1 cellular context compared by ENCODE assay signal in the genomic region with DNA sequence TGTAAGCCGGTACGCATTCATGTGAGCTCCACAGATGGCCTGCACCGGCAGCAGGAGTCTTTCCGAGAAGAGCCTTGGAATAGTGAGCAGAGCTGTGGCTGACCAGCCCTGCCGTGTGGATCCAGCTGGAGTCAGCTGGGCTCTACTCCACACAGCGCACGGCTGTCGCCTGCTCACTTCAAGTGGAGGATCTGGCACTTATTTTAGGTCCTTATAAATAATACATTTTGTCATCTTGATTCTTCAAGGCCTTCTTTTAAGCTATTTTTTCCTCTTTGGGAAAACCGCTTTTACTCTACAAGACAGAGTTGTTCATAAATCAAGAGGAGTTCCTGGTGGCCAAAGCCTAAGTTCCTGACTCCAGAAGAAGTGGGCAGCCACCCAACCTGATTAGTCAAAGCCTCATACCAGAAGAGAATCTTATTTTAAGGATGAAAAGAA.
TF ChIP-seq lines count a peak whose summit lies in the region.

No MANE protein-coding gene starts in this region.

TF ChIP-seq in WTC11, 78 proteins besides CTCF, POLR2A, EP300 and RAD21 (continued from another document):
- no peak for TF ChIP-seq ATF6 (CRISPR knock-in tag; IDR thresholded peaks at IDR 0.05)
- TF ChIP-seq, protein P1, sequence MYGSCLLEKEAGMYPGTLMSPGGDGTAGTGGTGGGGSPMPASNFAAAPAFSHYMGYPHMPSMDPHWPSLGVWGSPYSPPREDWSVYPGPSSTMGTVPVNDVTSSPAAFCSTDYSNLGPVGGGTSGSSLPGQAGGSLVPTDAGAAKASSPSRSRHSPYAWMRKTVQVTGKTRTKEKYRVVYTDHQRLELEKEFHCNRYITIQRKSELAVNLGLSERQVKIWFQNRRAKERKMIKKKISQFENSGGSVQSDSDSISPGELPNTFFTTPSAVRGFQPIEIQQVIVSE (CRISPR knock-in tag; IDR thresholded peaks at IDR 0.05; ENCODE audit: borderline replicate concordance) = no peak
- no peak for TF ChIP-seq ZNF423 (CRISPR knock-in tag; IDR thresholded peaks at IDR 0.05)
- no peak for TF ChIP-seq SP1 (CRISPR knock-in tag; conservative IDR thresholded peaks at IDR 0.05)
- TF ChIP-seq CBFB (CRISPR knock-in tag; IDR thresholded peaks at IDR 0.05; ENCODE audit: low read depth) = no peak
- no peak for TF ChIP-seq GABPB1 (CRISPR knock-in tag; IDR thresholded peaks at IDR 0.05)
- TF ChIP-seq MLX (CRISPR knock-in tag; IDR thresholded peaks at IDR 0.05) = no peak
- no peak for TF ChIP-seq ATF3 (CRISPR knock-in tag; conservative IDR thresholded peaks at IDR 0.05)
- TF ChIP-seq, protein P2, sequence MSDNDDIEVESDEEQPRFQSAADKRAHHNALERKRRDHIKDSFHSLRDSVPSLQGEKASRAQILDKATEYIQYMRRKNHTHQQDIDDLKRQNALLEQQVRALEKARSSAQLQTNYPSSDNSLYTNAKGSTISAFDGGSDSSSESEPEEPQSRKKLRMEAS (CRISPR knock-in tag; IDR thresholded peaks at IDR 0.05) = no peak
- no peak for TF ChIP-seq ZNF396 (CRISPR knock-in tag; IDR thresholded peaks at IDR 0.05; ENCODE audit: borderline replicate concordance)
- no peak for TF ChIP-seq E2F1 (CRISPR knock-in tag; IDR thresholded peaks at IDR 0.05)
- TF ChIP-seq USF2 (CRISPR knock-in tag; IDR thresholded peaks at IDR 0.05) = no peak
- TF ChIP-seq TEAD1 (CRISPR knock-in tag; IDR thresholded peaks at IDR 0.05) = no peak
